In the genomic region with DNA sequence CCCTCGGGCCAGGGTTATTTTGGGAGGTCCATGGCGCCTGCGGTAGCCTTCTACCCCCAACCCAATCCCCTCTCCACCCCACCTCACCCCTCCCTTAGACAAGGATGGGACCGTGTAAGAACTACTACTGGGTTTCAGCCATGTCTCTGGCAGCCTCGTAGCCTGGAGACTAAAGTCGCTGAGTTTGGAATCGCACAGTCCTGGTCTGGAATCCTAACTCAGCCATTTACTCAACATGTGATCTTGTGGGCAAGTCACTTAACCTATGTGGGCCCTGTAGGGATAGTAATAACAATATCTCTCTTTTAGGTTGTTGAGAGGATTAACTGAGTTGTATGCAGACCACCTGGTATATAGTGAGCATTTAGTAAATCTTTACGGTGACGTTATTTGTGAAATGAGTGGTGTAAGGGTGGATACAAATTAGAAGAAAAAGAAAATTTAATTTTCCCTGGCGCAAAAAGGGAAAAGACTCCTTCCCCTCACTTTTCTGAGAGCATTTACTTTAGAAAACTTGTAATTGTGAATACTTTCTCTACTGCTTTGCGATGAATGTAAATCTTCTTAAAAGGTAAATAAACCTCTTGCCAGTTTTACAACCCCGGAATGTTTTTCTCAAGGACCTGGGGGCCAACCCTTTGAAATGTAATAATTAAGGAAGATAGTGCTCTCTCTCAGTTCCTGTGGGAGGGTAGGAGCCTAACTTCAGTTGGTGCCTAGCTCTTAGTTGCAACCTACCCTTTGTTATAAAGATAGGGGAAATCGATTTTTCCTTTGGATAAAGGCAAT, we compare ENCODE assay signal across 8 cellular contexts. TPM values are rescaled to one million over a fixed set of nuclear protein-coding genes. Genes with fewer than 3 reads are reported as not detected.
DNase-seq lines count a peak whose midpoint lies in the region; ATAC-seq lines count a peak whose summit lies in the region.

No MANE protein-coding gene starts in this region.

- no peaks in the 10 kb centered on the region for H3K9me3 Mint-ChIP-seq in activated CD4-positive, alpha-beta T cell treated with anti-CD3 and anti-CD28 coated beads, Interleukin-2, amount 10 ng/mL, durations not matched to agents 7 days and 5 days

- H3K36me3 ChIP-seq in ectodermal cell (ENCODE audit: control insufficient read depth, insufficient read depth, low read length) (peaks cover 9% of the 10 kb centered on the region), mucosa of rectum (ENCODE audit: control insufficient read depth in 2 of 2, insufficient read depth in 2 of 2, low read length in 2 of 2) (peaks cover 12 to 15% of the 10 kb centered on the region in 2 donors)

- peak overlapping the region; percentile 97 for H3K27ac Mint-ChIP-seq in activated CD4-positive, alpha-beta T cell treated with anti-CD3 and anti-CD28 coated beads, Interleukin-2, amount 10 ng/mL, durations not matched to agents 7 days and 5 days

- no peak for DNase-seq in activated CD4-positive, alpha-beta T cell treated with anti-CD3 and anti-CD28 coated beads, Interleukin-2, amount 10 ng/mL, durations not matched to agents 7 days and 5 days
- no peak for DNase-seq in activated CD4-positive, alpha-beta T cell treated with anti-CD3 and anti-CD28 coated beads for 4 hours
- peak; percentile 84 for DNase-seq in NCI-H82 (lab: John Stamatoyannopoulos, UW)
- DNase-seq in stimulated activated CD4-positive, alpha-beta T cell treated with anti-CD3 and anti-CD28 coated beads, Interleukin-2, amount 100 ng/mL, for 48 hours, result no peak

- H3K4me3 ChIP-seq in ectodermal cell (ENCODE audit: insufficient read depth, low read depth, low read length) (peak overlapping the region; percentile 93), mucosa of rectum (ENCODE audit: low read length in 2 of 2) (peak overlapping the region; percentile 87 to 97)

- H3K4me1 ChIP-seq in ectodermal cell (ENCODE audit: control insufficient read depth, insufficient read depth, low read length) (no peaks in the 10 kb centered on the region), mucosa of rectum (ENCODE audit: control insufficient read depth in 2 of 2, insufficient read depth in 2 of 2, low read length in 2 of 2) (peaks cover 7 to 16% of the 10 kb centered on the region in 2 donors)

- peak overlapping the region; percentile 100 for H3K4me3 Mint-ChIP-seq in activated CD4-positive, alpha-beta T cell treated with anti-CD3 and anti-CD28 coated beads, Interleukin-2, amount 10 ng/mL, durations not matched to agents 7 days and 5 days

- peak overlapping the region; percentile 82 to 85 for H3K9ac ChIP-seq in mucosa of rectum (ENCODE audit: low read depth in 1 of 2, low read length in 2 of 2)

- CTCF ChIA-PET in activated CD4-positive, alpha-beta T cell treated with anti-CD3 and anti-CD28 coated beads, Interleukin-2, amount 10 ng/mL, durations not matched to agents 7 days and 5 days (lab: Charles Lee), result interaction anchor here (0.6 to 1.5 kb wide), 6 partner anchors 11 to 270 kb away, joined by 3 to 6 read pairs (median 4); partner anchors contain the start of gene OSCP1

- H3K4me1 Mint-ChIP-seq in activated CD4-positive, alpha-beta T cell treated with anti-CD3 and anti-CD28 coated beads, Interleukin-2, amount 10 ng/mL, durations not matched to agents 7 days and 5 days, result peaks cover 56% of the 10 kb centered on the region

- peaks cover 32% of the 10 kb centered on the region for H3K36me3 Mint-ChIP-seq in activated CD4-positive, alpha-beta T cell treated with anti-CD3 and anti-CD28 coated beads, Interleukin-2, amount 10 ng/mL, durations not matched to agents 7 days and 5 days (ENCODE audit: low read depth)

- WGBS in ectodermal cell, 2 experiments, result 16 to 18% methylated on average over 11 to 13 of the region's 13 CpGs

- H3K27me3 ChIP-seq in ectodermal cell (ENCODE audit: control insufficient read depth, insufficient read depth, low read length, poor library complexity, severe bottlenecking) (no peaks in the 10 kb centered on the region), mucosa of rectum (ENCODE audit: control insufficient read depth in 2 of 2, insufficient read depth in 2 of 2, low read length in 2 of 2) (no peaks in the 10 kb centered on the region)

- peak; percentile 30 for ATAC-seq in HG02938 (IDR thresholded peaks at IDR 0.05; ENCODE audit: unreplicated experiment)
- no peak for ATAC-seq in GM21447 (IDR thresholded peaks at IDR 0.05; ENCODE audit: unreplicated experiment)

- H3K27ac ChIP-seq in ectodermal cell (ENCODE audit: insufficient read depth, low read depth, low read length, poor library complexity, severe bottlenecking), result peak overlapping the region; percentile 89
- H3K27ac ChIP-seq in mucosa of rectum (ENCODE audit: low read depth in 2 of 2, low read length in 2 of 2), result peak overlapping the region; percentile 88 to 89

- POLR2A ChIA-PET in activated CD4-positive, alpha-beta T cell treated with anti-CD3 and anti-CD28 coated beads, Interleukin-2, amount 10 ng/mL, durations not matched to agents 7 days and 5 days (lab: Charles Lee), result interaction anchor here (0.7 to 1.0 kb wide), 2 partner anchors 14 to 27 kb away, joined by 3 to 4 read pairs; no protein-coding TSS in a partner anchor

- no peaks in the 10 kb centered on the region for H3K27me3 Mint-ChIP-seq in activated CD4-positive, alpha-beta T cell treated with anti-CD3 and anti-CD28 coated beads, Interleukin-2, amount 10 ng/mL, durations not matched to agents 7 days and 5 days

- H3K9me3 ChIP-seq in ectodermal cell (ENCODE audit: control insufficient read depth, low read length) (no peaks in the 10 kb centered on the region), mucosa of rectum (ENCODE audit: control insufficient read depth in 2 of 2, low read length in 2 of 2) (no peaks in the 10 kb centered on the region)

RNA-seq across cellular contexts. Expression of gene MRPS15, which starts 0.6 kb away (rescaled TPM):
- 100 to 1,000 TPM in 1 of 2 experiments, 10 to 100 TPM in 1; 81.9 to 101 TPM for total RNA-seq in activated CD4-positive, alpha-beta T cell treated with anti-CD3 and anti-CD28 coated beads, Interleukin-2, amount 10 ng/mL, durations not matched to agents 7 days and 5 days
- 103 TPM for polyA plus RNA-seq in ectodermal cell (2013, experiment 1 of 4)
- polyA plus RNA-seq in ectodermal cell (2013, experiment 2 of 4), result 88.9 TPM
- polyA plus RNA-seq in ectodermal cell (2013, experiment 3 of 4), result 104 TPM
- 116 TPM for polyA plus RNA-seq in ectodermal cell (2013, experiment 4 of 4)

RNA-seq across cellular contexts. Expression of gene OSCP1, which starts 14.5 kb away (rescaled TPM):
- 1 to 10 TPM; 1.9 to 2.2 TPM for total RNA-seq in activated CD4-positive, alpha-beta T cell treated with anti-CD3 and anti-CD28 coated beads, Interleukin-2, amount 10 ng/mL, durations not matched to agents 7 days and 5 days
- 10.8 TPM for polyA plus RNA-seq in ectodermal cell (2013, experiment 1 of 4)
- polyA plus RNA-seq in ectodermal cell (2013, experiment 2 of 4), result 12.5 TPM
- polyA plus RNA-seq in ectodermal cell (2013, experiment 3 of 4), result 8.2 TPM
- 8.8 TPM for polyA plus RNA-seq in ectodermal cell (2013, experiment 4 of 4)

RNA-seq across cellular contexts. Expression of gene CSF3R, which starts 17.9 kb away (rescaled TPM):
- total RNA-seq in activated CD4-positive, alpha-beta T cell treated with anti-CD3 and anti-CD28 coated beads, Interleukin-2, amount 10 ng/mL, durations not matched to agents 7 days and 5 days, result under 1 TPM; 0.29 to 0.32 TPM
- polyA plus RNA-seq in ectodermal cell (2013, experiment 1 of 4), result not detected
- 0.12 TPM for polyA plus RNA-seq in ectodermal cell (2013, experiment 2 of 4)
- 0.37 TPM for polyA plus RNA-seq in ectodermal cell (2013, experiment 3 of 4)
- polyA plus RNA-seq in ectodermal cell (2013, experiment 4 of 4), result 0.12 TPM
